In genomic region chr5:86617309-86617755, GRCh38 we compare ENCODE assay signal across 1 cellular context.
A peak's percentile ranks its signal among the peaks of the same experiment; 100 is the strongest.
TF ChIP-seq lines count a peak whose summit lies in the region.

No MANE protein-coding gene starts in this region.

TF ChIP-seq in HEK293, 187 proteins besides CTCF, POLR2A, EP300 and RAD21 (continued from another document):
- TF ChIP-seq ZNF518A (tag by site-specific recombination; conservative IDR thresholded peaks at IDR 0.05; ENCODE audit: low read depth): peak; percentile 98
